ENCODE assay signal across 20 cellular contexts in the genomic region with DNA sequence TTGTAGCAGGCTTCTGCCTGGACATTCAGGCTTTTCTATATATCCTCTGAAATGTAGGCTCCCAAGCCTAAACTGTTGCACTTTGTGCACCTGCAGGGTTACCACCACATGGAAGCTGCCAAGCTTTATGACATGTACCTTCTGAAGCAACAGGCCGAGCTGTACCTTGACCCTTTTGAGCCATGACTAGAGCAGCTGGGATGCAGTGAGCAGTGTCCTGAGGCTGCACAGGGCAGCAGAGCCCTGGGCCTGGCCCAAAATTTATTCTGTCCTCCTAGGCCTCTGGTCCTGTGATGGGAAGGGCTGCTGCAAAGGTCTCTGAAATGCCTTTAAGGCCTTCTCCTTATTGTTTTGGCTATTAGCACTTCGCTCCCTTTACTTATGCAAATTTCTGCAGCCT. TPM values are rescaled to one million over a fixed set of nuclear protein-coding genes. Genes with fewer than 3 reads are reported as not detected.
DNase-seq lines count a peak whose midpoint lies in the region; ATAC-seq, FAIRE-seq and TF ChIP-seq lines count a peak whose summit lies in the region.
"Had no signal": no experiment of that assay in that cellular context is flagged by ENCODE, and none has a peak within 500 bp of the region (broad histone marks: within the 10 kb centered on the region; RNA-seq: fewer than 3 reads in every experiment).

No MANE protein-coding gene starts in this region.

- H3K79me2 ChIP-seq in PC-9 (ENCODE audit: low read depth) = peaks cover 89% of the 10 kb centered on the region

- H3K4me3 ChIP-seq in PC-9 (peak overlapping the region; percentile 94; the same call in 1 of the 2 replicates), endodermal cell (ENCODE audit: low read length) (peak overlapping the region; percentile 28), mucosa of descending colon (no peak overlapping the region)
- H3K4me3 ChIP-seq: A549, GM23248 had no signal

- peaks cover 33% of the 10 kb centered on the region for H3K9me3 Mint-ChIP-seq in endodermal cell
- H3K9me3 Mint-ChIP-seq: CD4-positive, alpha-beta T cell; HFFc6 had no signal

- no peak overlapping the region for H2AFZ ChIP-seq in PC-9
- H2AFZ ChIP-seq: GM23248 had no signal

- DNase-seq in PC-9 (no peak), endodermal cell (no peak), mucosa of descending colon (peak in 2 of 3 donors; percentile 49 to 58), KG1 (lab: John Stamatoyannopoulos, UW) (no peak), NCI-H1092 treated with DMSO at 0.1 percent for 48 hours (lab: John Stamatoyannopoulos, UW) (no peak), hepatic stellate cell (ENCODE audit: low spot score) (no peak), GM19239 (ENCODE audit: insufficient read length, low spot score) (no peak)
- DNase-seq: AML-193; Caco-2; CD4-positive, alpha-beta T cell; GM23248; HCEC 1CT; HFFc6 had no signal

- H3K4me2 ChIP-seq in PC-9 = peak overlapping the region; percentile 92
- H3K4me2 ChIP-seq: A549 had no signal

- ATAC-seq in mucosa of descending colon = peak; percentile 91
- ATAC-seq: A549 had no signal

- WGBS in endodermal cell (ENCODE audit: insufficient coverage in 1 of 2, insufficient read length in 1 of 2), 2 experiments = 91 to 100% methylated on average over 2 of the region's 2 CpGs

- H3K27me3 ChIP-seq in PC-9 (ENCODE audit: insufficient read depth, low read depth) (no peaks in the 10 kb centered on the region), endodermal cell (ENCODE audit: control insufficient read depth, insufficient read depth, low read length, poor library complexity, severe bottlenecking) (no peaks in the 10 kb centered on the region)

- no peaks in the 10 kb centered on the region for H3K27me3 Mint-ChIP-seq in endodermal cell (ENCODE audit: insufficient read depth)
- H3K27me3 Mint-ChIP-seq: IgD-negative memory B cell had no signal

- H3K9me2 ChIP-seq in PC-9 (ENCODE audit: insufficient read depth) = no peaks in the 10 kb centered on the region

- TF ChIP-seq CTCF in PC-9 (conservative IDR thresholded peaks at IDR 0.05) (no peak), endodermal cell (conservative IDR thresholded peaks at IDR 0.05) (no peak), mucosa of descending colon (IDR thresholded peaks at IDR 0.05) (no peak)

- H3F3A ChIP-seq in PC-9 (ENCODE audit: insufficient read depth, low read depth) = peaks cover 41% of the 10 kb centered on the region

- intact Hi-C loops in PC-9 (cut with micrococcal nuclease; ENCODE audit: unreplicated experiment) = loop anchor here (2.0 to 5.0 kb wide), 2 partner anchors 63 to 103 kb away; partner anchors contain the start of gene PSG9
- intact Hi-C loops in mucosa of descending colon (cut with DNase I, micrococcal nuclease) = no loop called here

- H3K4me1 Mint-ChIP-seq in endodermal cell = no peaks in the 10 kb centered on the region

- H3K36me3 ChIP-seq in PC-9 (ENCODE audit: low read depth) = 0 out of 2 replicates have a peak, but pooled peaks cover 12% of the 10 kb centered on the region
- no peaks in the 10 kb centered on the region for H3K36me3 ChIP-seq in endodermal cell (ENCODE audit: control insufficient read depth, insufficient read depth, low read length)
- no peaks in the 10 kb centered on the region for H3K36me3 ChIP-seq in mucosa of descending colon (ENCODE audit: low read depth)

- no peak overlapping the region for H3K4me3 Mint-ChIP-seq in endodermal cell
- H3K4me3 Mint-ChIP-seq: CD4-positive, alpha-beta T cell; HFFc6; IgD-negative memory B cell had no signal

- peaks cover 9% of the 10 kb centered on the region for H3K36me3 Mint-ChIP-seq in endodermal cell (ENCODE audit: low read depth)
- H3K36me3 Mint-ChIP-seq: IgD-negative memory B cell had no signal

- H3K27ac Mint-ChIP-seq in endodermal cell = no peak overlapping the region
- H3K27ac Mint-ChIP-seq: CD4-positive, alpha-beta T cell; HFFc6; IgD-negative memory B cell had no signal

- H3K9me3 ChIP-seq in PC-9 (ENCODE audit: insufficient read depth, low read depth) = no peaks in the 10 kb centered on the region
- H3K9me3 ChIP-seq in endodermal cell (ENCODE audit: control insufficient read depth, low read length) = peaks cover 23% of the 10 kb centered on the region
- no peaks in the 10 kb centered on the region for H3K9me3 ChIP-seq in mucosa of descending colon
- H3K9me3 ChIP-seq: A549, Caco-2 had no signal

- no peaks in the 10 kb centered on the region for H4K20me1 ChIP-seq in PC-9 (ENCODE audit: insufficient read depth)

- no peak overlapping the region for H3K9ac ChIP-seq in endodermal cell (ENCODE audit: extremely low read depth, low read length, poor library complexity, severe bottlenecking)
- H3K9ac ChIP-seq: GM23248 had no signal

- CTCF ChIA-PET in PC-9 (lab: Charles Lee) = no interaction called here

- BruUV-seq in PC-9 (replicated peaks; lab: Mats Ljungman, UMichigan) = no TSS peak

- no peak for FAIRE-seq in GM19239 (lab: Jason Lieb, UNC)
- FAIRE-seq: A549, D721Med, GM12891, H54, HTR-8/SVneo had no signal

- H3K27ac ChIP-seq in PC-9 (peak overlapping the region; percentile 78), endodermal cell (ENCODE audit: low read depth, low read length) (no peak overlapping the region)
- H3K27ac ChIP-seq: A549, C4-2B, GM23248 had no signal

- H3K4me1 ChIP-seq in PC-9 (replicated peaks; ENCODE audit: insufficient read depth) (peaks cover 43% of the 10 kb centered on the region), endodermal cell (ENCODE audit: control insufficient read depth, insufficient read depth, low read length) (no peaks in the 10 kb centered on the region), mucosa of descending colon (ENCODE audit: low read depth) (peaks cover 15% of the 10 kb centered on the region)
- H3K4me1 ChIP-seq: A549 had no signal

- POLR2A ChIA-PET in PC-9 (lab: Charles Lee; ENCODE audit: unreplicated experiment) = no interaction called here

RNA-seq across cellular contexts. Expression of gene CD177, which starts 23.5 kb away (rescaled TPM):
- 6.0 and 7.8 TPM in 2 replicates for total RNA-seq in PC-9 (2021)
- 1 to 10 TPM; 3.0 to 6.0 TPM for total RNA-seq in endodermal cell
- 2.6 TPM for polyA plus RNA-seq in endodermal cell (2013, experiment 1 of 2)
- polyA plus RNA-seq in endodermal cell (2013, experiment 2 of 2) = 2.2 TPM
- 100 to 1,000 TPM; 202 to 349 (median 232) TPM for total RNA-seq in mucosa of descending colon
- total RNA-seq: Caco-2; CD4-positive, alpha-beta T cell had no signal
- polyA plus RNA-seq: IgD-negative memory B cell had no signal

Comparison
In these comparisons a context has a peak if more than half of its experiments do, and no peak if none do; other contexts are left out.
1. DNase-seq: peak in mucosa of descending colon (2 of 3); none in PC-9 (0 of 2), endodermal cell (single experiment), KG1 (single experiment), NCI-H1092 treated with DMSO at 0.1 percent for 48 hours (single experiment), hepatic stellate cell (single experiment) and GM19239 (single experiment).
2. RNA of gene CD177, which starts 23.5 kb away (total RNA-seq): 202 to 349 TPM in mucosa of descending colon; 6.0 to 7.8 TPM in PC-9 and 3.0 to 6.0 TPM in endodermal cell; every median in the first group is over 10 times any median in the second.